In genomic region chr2:101864426-101864825, GRCh38 we compare ENCODE assay signal across 18 cellular contexts.
"Had no signal": no experiment of that assay in that cellular context is flagged by ENCODE, and none has a peak within 500 bp of the region (broad histone marks: within the 10 kb centered on the region; RNA-seq: fewer than 3 reads in every experiment).

No MANE protein-coding gene starts in this region.

- H3K4me1 ChIP-seq: body of pancreas, spleen, stomach had no signal

- H3K4me1 Mint-ChIP-seq: activated B cell treated with CpG ODN at 0.5 μM for 24 hours had no signal

- H3K9me3 ChIP-seq: body of pancreas, spleen, stomach, thoracic aorta had no signal

- H3K27ac Mint-ChIP-seq: activated B cell treated with CpG ODN at 0.5 μM for 24 hours; activated CD8-positive, alpha-beta T cell treated with anti-CD3 and anti-CD28 coated beads, Interleukin-2, amount 10 ng/mL, durations not matched to agents 7 days and 5 days; activated naive CD8-positive, alpha-beta T cell; dendritic cell treated with granulocyte-macrophage colony-stimulating factor and Interleukin-4, amounts not matched to agents 40 ng/mL and 50 ng/mL, for 4 days; mesothelial cell of epicardium had no signal

- H3K4me3 ChIP-seq: body of pancreas, spleen, stomach, thoracic aorta had no signal

- ATAC-seq: activated CD8-positive, alpha-beta T cell treated with anti-CD3 and anti-CD28 coated beads, Interleukin-2, amount 10 ng/mL, durations not matched to agents 7 days and 5 days; body of pancreas; esophagus mucosa; sciatic nerve had no signal

- H3K9me3 Mint-ChIP-seq: activated B cell treated with CpG ODN at 0.5 μM for 24 hours; dendritic cell treated with granulocyte-macrophage colony-stimulating factor and Interleukin-4, amounts not matched to agents 40 ng/mL and 50 ng/mL, for 4 days; mesothelial cell of epicardium had no signal

- DNase-seq: activated B cell treated with CpG ODN at 0.5 μM for 24 hours; activated CD4-positive, alpha-beta T cell treated with anti-CD3 and anti-CD28 coated beads for 48 hours; activated CD8-positive, alpha-beta memory T cell treated with anti-CD3 and anti-CD28 coated beads, Interleukin-2, amount 50 U/mL, for 4 hours; activated CD8-positive, alpha-beta T cell treated with anti-CD3 and anti-CD28 coated beads, Interleukin-2, amount 10 ng/mL, durations not matched to agents 7 days and 5 days; activated gamma-delta T cell treated with Interleukin-2 at 50 U/mL for 16 hours; activated T-cell treated with anti-CD3 and anti-CD28 coated beads, Interleukin-2, amount 50 U/mL, for 48 hours; amniotic stem cell; body of pancreas; hippocampal formation; kidney glomerular epithelial cell; spleen; stomach had no signal

- H3K27ac ChIP-seq: body of pancreas, stomach, thoracic aorta had no signal

- H3K27me3 ChIP-seq: body of pancreas, spleen, stomach had no signal

- H3K4me3 Mint-ChIP-seq: activated B cell treated with CpG ODN at 0.5 μM for 24 hours; activated CD8-positive, alpha-beta T cell treated with anti-CD3 and anti-CD28 coated beads, Interleukin-2, amount 10 ng/mL, durations not matched to agents 7 days and 5 days; activated naive CD8-positive, alpha-beta T cell; dendritic cell treated with granulocyte-macrophage colony-stimulating factor and Interleukin-4, amounts not matched to agents 40 ng/mL and 50 ng/mL, for 4 days; mesothelial cell of epicardium had no signal

- H3K27me3 Mint-ChIP-seq: activated B cell treated with CpG ODN at 0.5 μM for 24 hours; activated naive CD8-positive, alpha-beta T cell; dendritic cell treated with granulocyte-macrophage colony-stimulating factor and Interleukin-4, amounts not matched to agents 40 ng/mL and 50 ng/mL, for 4 days had no signal
